ENCODE assay signal across 24 cellular contexts in genomic region chr17:41489531-41489930, GRCh38. TPM values are rescaled to one million over a fixed set of nuclear protein-coding genes. Genes with fewer than 3 reads are reported as not detected.
DNase-seq lines count a peak whose midpoint lies in the region; ATAC-seq and TF ChIP-seq lines count a peak whose summit lies in the region.
"Had no signal": no experiment of that assay in that cellular context is flagged by ENCODE, and none has a peak within 500 bp of the region (broad histone marks: within the 10 kb centered on the region; RNA-seq: fewer than 3 reads in every experiment).

TSS of gene KRT36 (minus strand) at chr17:41489910. CDS start at chr17:41489864, 46 bp downstream.

- in situ Hi-C loops in brain microvascular endothelial cell (cut with HindIII; ENCODE audit: low pct_ligation_motif_present, low sequenced_read_pairs): no loop called here
- in situ Hi-C loops in mammary epithelial cell (cut with MboI; ENCODE audit: low sequenced_read_pairs in 2 of 2): loop anchor here in 1 of 2 donors (5.0 kb wide), 1 partner anchor 77 kb away; no protein-coding TSS in a partner anchor

- CTCF ChIA-PET in mammary epithelial cell (lab: Charles Lee; ENCODE audit: low non-redundant PET): no interaction called here

- H2BK5ac ChIP-seq in mesenchymal stem cell (ENCODE audit: low read depth, low read length, poor library complexity, severe bottlenecking): no peak within 1 kb of the TSS

- no peak within 1 kb of the TSS for H3K4ac ChIP-seq in mesenchymal stem cell (ENCODE audit: low read depth in 1 of 2, low read length in 2 of 2)

- H3K14ac ChIP-seq in mesenchymal stem cell (ENCODE audit: low read length in 2 of 2): no peak within 1 kb of the TSS

- H2BK15ac ChIP-seq in mesenchymal stem cell (ENCODE audit: low read depth, poor library complexity, severe bottlenecking): peak within 1 kb of the TSS; percentile 54

- H3K79me2 ChIP-seq in mammary epithelial cell (ENCODE audit: insufficient read depth, low read length): no peaks in the 10 kb centered on the region

- WGBS in mesenchymal stem cell: 95% methylated on average over 12 of the region's 12 CpGs
- 96% methylated on average over 12 of the region's 12 CpGs for WGBS in mammary epithelial cell (ENCODE audit: low coverage, missing lambda C conversion rate)

- no peak within 1 kb of the TSS for H2AFZ ChIP-seq in mesenchymal stem cell (ENCODE audit: low read depth, low read length)
- H2AFZ ChIP-seq in mammary epithelial cell (ENCODE audit: low read depth, low read length): no peak within 1 kb of the TSS

- no peaks in the 10 kb centered on the region for H3K36me3 Mint-ChIP-seq in natural killer cell treated with Interleukin-12 subunit alpha and Interleukin-12 subunit beta and Interleukin-15 and Interleukin-18, amount 100 ng/mL, for 72 hours
- H3K36me3 Mint-ChIP-seq in natural killer cell (no peaks in the 10 kb centered on the region), T-helper 17 cell (ENCODE audit: low read depth) (no peaks in the 10 kb centered on the region)

- H2BK120ac ChIP-seq in mesenchymal stem cell (ENCODE audit: low read depth, low read length): no peak within 1 kb of the TSS

- intact Hi-C loops in natural killer cell (cut with micrococcal nuclease) (no loop called here), mammary epithelial cell (cut with micrococcal nuclease) (no loop called here)

- H3K4me2 ChIP-seq in mesenchymal stem cell (ENCODE audit: low read length, poor library complexity, severe bottlenecking) (no peak within 1 kb of the TSS), mammary epithelial cell (ENCODE audit: insufficient read depth, low read depth, low read length) (no peak within 1 kb of the TSS)
- H3K4me2 ChIP-seq: KMS-11 had no signal

- peaks cover 0 to 16% of the 10 kb centered on the region in 2 experiments for H3K27me3 ChIP-seq in mesenchymal stem cell (ENCODE audit: control insufficient read depth in 1 of 2, insufficient read depth in 1 of 2, low read length in 2 of 2)
- H3K27me3 ChIP-seq in brain microvascular endothelial cell (replicated peaks): no peaks in the 10 kb centered on the region
- H3K27me3 ChIP-seq in mammary epithelial cell (ENCODE audit: insufficient read depth, low read length): no peaks in the 10 kb centered on the region

- peak; percentile 26 for DNase-seq in natural killer cell treated with Interleukin-12 subunit alpha and Interleukin-12 subunit beta and Interleukin-15 and Interleukin-18, amount 100 ng/mL, for 72 hours (ENCODE audit: low spot score)
- DNase-seq in natural killer cell (no peak), T-helper 17 cell (no peak), mesenchymal stem cell (no peak), brain microvascular endothelial cell (no peak), mammary epithelial cell (no peak), GM03348 (ENCODE audit: low spot score) (no peak)
- DNase-seq: 8988T, COR-L47, DMS79, H7, NCI-H1105, NCI-H146, NCI-H2029, NCI-H2227 treated with DMSO at 0.1 percent for 48 hours, NCI-H510A treated with DMSO at 0.1 percent for 48 hours, NCI-H82, OCI-M1 had no signal

- no peak for TF ChIP-seq CTCF in natural killer cell (IDR thresholded peaks at IDR 0.05)
- no peak for TF ChIP-seq CTCF in brain microvascular endothelial cell (IDR thresholded peaks at IDR 0.05; ENCODE audit: low read depth, low read length, missing control alignments)
- TF ChIP-seq CTCF in mammary epithelial cell (conservative IDR thresholded peaks at IDR 0.05 in 1 of 2, IDR thresholded peaks at IDR 0.05 in 1 of 2; ENCODE audit: extremely low read depth in 1 of 2, insufficient read depth in 1 of 2, low read depth in 1 of 2, low read length in 2 of 2): no peak

- dilution Hi-C loops in mammary epithelial cell (cut with HindIII; ENCODE audit: low sequenced_read_pairs): no loop called here

- no peaks in the 10 kb centered on the region for H3K9me3 Mint-ChIP-seq in natural killer cell treated with Interleukin-12 subunit alpha and Interleukin-12 subunit beta and Interleukin-15 and Interleukin-18, amount 100 ng/mL, for 72 hours
- H3K9me3 Mint-ChIP-seq in natural killer cell: no peaks in the 10 kb centered on the region

- no peaks in the 10 kb centered on the region for H3K27me3 Mint-ChIP-seq in natural killer cell treated with Interleukin-12 subunit alpha and Interleukin-12 subunit beta and Interleukin-15 and Interleukin-18, amount 100 ng/mL, for 72 hours
- H3K27me3 Mint-ChIP-seq in natural killer cell (ENCODE audit: low read depth in 2 of 2) (peaks cover 0 to 2% of the 10 kb centered on the region in 2 donors), T-helper 17 cell (peaks cover 9% of the 10 kb centered on the region)

- H4K91ac ChIP-seq in mesenchymal stem cell (ENCODE audit: low read length): peak within 1 kb of the TSS; percentile 18

- no peak within 1 kb of the TSS for H3K9ac ChIP-seq in mesenchymal stem cell (ENCODE audit: low read length)
- no peak within 1 kb of the TSS for H3K9ac ChIP-seq in mammary epithelial cell (ENCODE audit: insufficient read depth, low read length)
- H3K9ac ChIP-seq: KMS-11 had no signal

- H3K27ac Mint-ChIP-seq in natural killer cell treated with Interleukin-12 subunit alpha and Interleukin-12 subunit beta and Interleukin-15 and Interleukin-18, amount 100 ng/mL, for 72 hours: no peak within 1 kb of the TSS
- H3K27ac Mint-ChIP-seq in natural killer cell (no peak within 1 kb of the TSS), T-helper 17 cell (peak within 1 kb of the TSS; percentile 59)

- H3K36me3 ChIP-seq in mesenchymal stem cell (ENCODE audit: control insufficient read depth in 1 of 2, insufficient read depth in 2 of 2, low read depth in 1 of 2, low read length in 2 of 2) (no peaks in the 10 kb centered on the region), brain microvascular endothelial cell (replicated peaks) (no peaks in the 10 kb centered on the region), mammary epithelial cell (ENCODE audit: insufficient read depth, low read length) (no peaks in the 10 kb centered on the region)

- no peak within 1 kb of the TSS for H3K4me3 Mint-ChIP-seq in natural killer cell treated with Interleukin-12 subunit alpha and Interleukin-12 subunit beta and Interleukin-15 and Interleukin-18, amount 100 ng/mL, for 72 hours
- H3K4me3 Mint-ChIP-seq in natural killer cell (no peak within 1 kb of the TSS), T-helper 17 cell (peak within 1 kb of the TSS; percentile 41)

- ATAC-seq in natural killer cell treated with Interleukin-12 subunit alpha and Interleukin-12 subunit beta and Interleukin-15 and Interleukin-18, amount 100 ng/mL, for 72 hours: no peak
- ATAC-seq in natural killer cell (no peak), T-helper 17 cell (no peak)
- ATAC-seq: GM12878, Right ventricle myocardium inferior had no signal

- H3K9me3 ChIP-seq in T-helper 17 cell (ENCODE audit: control insufficient read depth, low read length, poor library complexity, severe bottlenecking) (no peaks in the 10 kb centered on the region), mesenchymal stem cell (ENCODE audit: control insufficient read depth, low read length) (no peaks in the 10 kb centered on the region), mammary epithelial cell (replicated peaks; ENCODE audit: insufficient read depth, low read length) (no peaks in the 10 kb centered on the region)

- H2BK12ac ChIP-seq in mesenchymal stem cell (ENCODE audit: low read length in 2 of 2): peak within 1 kb of the TSS; percentile 14 to 87

- H3K4me3 ChIP-seq in mesenchymal stem cell (ENCODE audit: insufficient read depth in 1 of 2, low read depth in 1 of 2, low read length in 2 of 2) (no peak within 1 kb of the TSS), brain microvascular endothelial cell (ENCODE audit: low read depth, low read length) (no peak within 1 kb of the TSS), mammary epithelial cell (replicated peaks in 1 of 3; ENCODE audit: insufficient read depth in 1 of 3, low read depth in 2 of 3, low read length in 3 of 3) (no peak within 1 kb of the TSS)
- H3K4me3 ChIP-seq: GM12878 had no signal

- H3K79me1 ChIP-seq in mesenchymal stem cell (replicated peaks; ENCODE audit: low read length, poor library complexity, severe bottlenecking): no peaks in the 10 kb centered on the region

- H2AK5ac ChIP-seq in mesenchymal stem cell (ENCODE audit: low read length, severe bottlenecking): no peak within 1 kb of the TSS

- H4K20me1 ChIP-seq in mammary epithelial cell (ENCODE audit: insufficient read depth, low read length): no peaks in the 10 kb centered on the region

- no TSS peak for BruUV-seq in mammary epithelial cell (replicated peaks; lab: Mats Ljungman, UMichigan)

- no peak within 1 kb of the TSS for H4K8ac ChIP-seq in mesenchymal stem cell (ENCODE audit: low read length)

- no peaks in the 10 kb centered on the region for H3K4me1 Mint-ChIP-seq in natural killer cell treated with Interleukin-12 subunit alpha and Interleukin-12 subunit beta and Interleukin-15 and Interleukin-18, amount 100 ng/mL, for 72 hours (ENCODE audit: low read depth in 2 of 2)
- no peaks in the 10 kb centered on the region for H3K4me1 Mint-ChIP-seq in natural killer cell
- peaks cover 20% of the 10 kb centered on the region for H3K4me1 Mint-ChIP-seq in T-helper 17 cell

- H3K4me1 ChIP-seq in mesenchymal stem cell (ENCODE audit: control insufficient read depth, insufficient read depth, low read depth, low read length): peaks cover 11% of the 10 kb centered on the region
- peaks cover 5% of the 10 kb centered on the region for H3K4me1 ChIP-seq in mammary epithelial cell (ENCODE audit: insufficient read depth, low read length)

- no peak within 1 kb of the TSS for H3K23ac ChIP-seq in mesenchymal stem cell (ENCODE audit: low read length in 2 of 2)

- H3K27ac ChIP-seq in mesenchymal stem cell (ENCODE audit: low read length, poor library complexity, severe bottlenecking) (no peak within 1 kb of the TSS), brain microvascular endothelial cell (no peak within 1 kb of the TSS), mammary epithelial cell (ENCODE audit: insufficient read depth, low read depth, low read length) (no peak within 1 kb of the TSS)
- H3K27ac ChIP-seq: C4-2B, KMS-11 had no signal

- peak within 1 kb of the TSS in 1 of 2 experiments; percentile 18 for H3K18ac ChIP-seq in mesenchymal stem cell (ENCODE audit: low read depth in 1 of 2, low read length in 2 of 2)

RNA-seq across cellular contexts. Expression of gene KRT36, which starts in this region (rescaled TPM):
- total RNA-seq in natural killer cell treated with Interleukin-12 subunit alpha and Interleukin-12 subunit beta and Interleukin-15 and Interleukin-18, amount 100 ng/mL, for 72 hours: not detected
- total RNA-seq in natural killer cell: not detected
- total RNA-seq in T-helper 17 cell: not detected
- polyA plus RNA-seq in mesenchymal stem cell (2013, experiment 1 of 2): 0.11 TPM
- 0.11 TPM for polyA plus RNA-seq in mesenchymal stem cell (2013, experiment 2 of 2)
- total RNA-seq in mammary epithelial cell: not detected
- not detected for polyA plus RNA-seq in mammary epithelial cell
- not detected for polyA minus RNA-seq in mammary epithelial cell
- total RNA-seq: GM12878, H7, HT1080, Right ventricle myocardium inferior, SK-MEL-5 had no signal
- polyA plus RNA-seq: GM12878 had no signal

Comparison
In these comparisons a context has a peak if more than half of its experiments do, and no peak if none do; other contexts are left out.
1. Peak in DNase-seq in natural killer cell treated with Interleukin-12 subunit alpha and Interleukin-12 subunit beta and Interleukin-15 and Interleukin-18, amount 100 ng/mL, for 72 hours; RNA of the gene not detected or under 1 TPM.